1 cellular context compared by ENCODE assay signal in the genomic region with DNA sequence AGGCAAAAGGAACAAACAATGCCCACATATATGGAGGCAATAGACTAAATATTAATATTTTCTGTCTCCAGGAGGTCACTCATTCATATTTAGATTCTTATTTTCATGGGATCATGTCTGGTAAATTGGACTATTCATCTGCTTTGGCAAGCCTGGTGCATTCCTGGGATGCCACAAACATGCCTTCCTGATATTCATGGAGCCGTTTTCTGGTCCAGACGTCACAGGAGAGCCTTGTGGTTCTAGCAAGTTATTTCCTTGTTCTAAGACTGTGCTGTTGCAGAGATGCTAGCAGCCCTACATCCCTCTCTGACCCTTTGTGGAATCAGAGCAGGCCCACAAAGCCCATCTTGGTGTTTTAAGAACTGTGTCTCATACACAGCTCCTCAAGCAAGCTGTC.
TF ChIP-seq lines count a peak whose summit lies in the region.

No MANE protein-coding gene starts in this region.

TF ChIP-seq in SK-N-SH, 30 proteins besides CTCF, POLR2A, EP300 and RAD21 (continued from another document):
- TF ChIP-seq, protein P1, sequence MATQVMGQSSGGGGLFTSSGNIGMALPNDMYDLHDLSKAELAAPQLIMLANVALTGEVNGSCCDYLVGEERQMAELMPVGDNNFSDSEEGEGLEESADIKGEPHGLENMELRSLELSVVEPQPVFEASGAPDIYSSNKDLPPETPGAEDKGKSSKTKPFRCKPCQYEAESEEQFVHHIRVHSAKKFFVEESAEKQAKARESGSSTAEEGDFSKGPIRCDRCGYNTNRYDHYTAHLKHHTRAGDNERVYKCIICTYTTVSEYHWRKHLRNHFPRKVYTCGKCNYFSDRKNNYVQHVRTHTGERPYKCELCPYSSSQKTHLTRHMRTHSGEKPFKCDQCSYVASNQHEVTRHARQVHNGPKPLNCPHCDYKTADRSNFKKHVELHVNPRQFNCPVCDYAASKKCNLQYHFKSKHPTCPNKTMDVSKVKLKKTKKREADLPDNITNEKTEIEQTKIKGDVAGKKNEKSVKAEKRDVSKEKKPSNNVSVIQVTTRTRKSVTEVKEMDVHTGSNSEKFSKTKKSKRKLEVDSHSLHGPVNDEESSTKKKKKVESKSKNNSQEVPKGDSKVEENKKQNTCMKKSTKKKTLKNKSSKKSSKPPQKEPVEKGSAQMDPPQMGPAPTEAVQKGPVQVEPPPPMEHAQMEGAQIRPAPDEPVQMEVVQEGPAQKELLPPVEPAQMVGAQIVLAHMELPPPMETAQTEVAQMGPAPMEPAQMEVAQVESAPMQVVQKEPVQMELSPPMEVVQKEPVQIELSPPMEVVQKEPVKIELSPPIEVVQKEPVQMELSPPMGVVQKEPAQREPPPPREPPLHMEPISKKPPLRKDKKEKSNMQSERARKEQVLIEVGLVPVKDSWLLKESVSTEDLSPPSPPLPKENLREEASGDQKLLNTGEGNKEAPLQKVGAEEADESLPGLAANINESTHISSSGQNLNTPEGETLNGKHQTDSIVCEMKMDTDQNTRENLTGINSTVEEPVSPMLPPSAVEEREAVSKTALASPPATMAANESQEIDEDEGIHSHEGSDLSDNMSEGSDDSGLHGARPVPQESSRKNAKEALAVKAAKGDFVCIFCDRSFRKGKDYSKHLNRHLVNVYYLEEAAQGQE (IDR thresholded peaks at IDR 0.05; ENCODE audit: low read depth, low read length) = 0 out of 2 replicates have a peak, but pooled peaks have one; percentile 29
- peak; percentile 75 for TF ChIP-seq POLR2AphosphoS5 (IDR thresholded peaks at IDR 0.05; ENCODE audit: low read depth, low read length)
- TF ChIP-seq FOXM1 (IDR thresholded peaks at IDR 0.05; ENCODE audit: low read depth) = peak; percentile 82
- TF ChIP-seq MEF2A (IDR thresholded peaks at IDR 0.05; ENCODE audit: borderline replicate concordance, low read depth) = peak; percentile 89
- TF ChIP-seq TEAD4 (IDR thresholded peaks at IDR 0.05; ENCODE audit: borderline replicate concordance, insufficient read depth) = peak; percentile 98
- TF ChIP-seq TAF1 (IDR thresholded peaks at IDR 0.05; ENCODE audit: borderline replicate concordance, low read depth, low read length) = peak; percentile 57; the same call in 1 of the 2 replicates
- TF ChIP-seq TCF12 (IDR thresholded peaks at IDR 0.05) = peak; percentile 94
- TF ChIP-seq, protein P2, sequence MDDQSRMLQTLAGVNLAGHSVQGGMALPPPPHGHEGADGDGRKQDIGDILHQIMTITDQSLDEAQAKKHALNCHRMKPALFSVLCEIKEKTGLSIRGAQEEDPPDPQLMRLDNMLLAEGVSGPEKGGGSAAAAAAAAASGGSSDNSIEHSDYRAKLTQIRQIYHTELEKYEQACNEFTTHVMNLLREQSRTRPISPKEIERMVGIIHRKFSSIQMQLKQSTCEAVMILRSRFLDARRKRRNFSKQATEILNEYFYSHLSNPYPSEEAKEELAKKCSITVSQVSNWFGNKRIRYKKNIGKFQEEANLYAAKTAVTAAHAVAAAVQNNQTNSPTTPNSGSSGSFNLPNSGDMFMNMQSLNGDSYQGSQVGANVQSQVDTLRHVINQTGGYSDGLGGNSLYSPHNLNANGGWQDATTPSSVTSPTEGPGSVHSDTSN (IDR thresholded peaks at IDR 0.05) = peak; percentile 90
- TF ChIP-seq JUND (IDR thresholded peaks at IDR 0.05) = peak; percentile 87
- TF ChIP-seq, protein P3, sequence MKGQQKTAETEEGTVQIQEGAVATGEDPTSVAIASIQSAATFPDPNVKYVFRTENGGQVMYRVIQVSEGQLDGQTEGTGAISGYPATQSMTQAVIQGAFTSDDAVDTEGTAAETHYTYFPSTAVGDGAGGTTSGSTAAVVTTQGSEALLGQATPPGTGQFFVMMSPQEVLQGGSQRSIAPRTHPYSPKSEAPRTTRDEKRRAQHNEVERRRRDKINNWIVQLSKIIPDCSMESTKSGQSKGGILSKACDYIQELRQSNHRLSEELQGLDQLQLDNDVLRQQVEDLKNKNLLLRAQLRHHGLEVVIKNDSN (IDR thresholded peaks at IDR 0.05; ENCODE audit: borderline replicate concordance, low read depth) = no peak
